9 cellular contexts compared by ENCODE assay signal in genomic region chr2:80256396-80257167, GRCh38. TPM values are rescaled to one million over a fixed set of nuclear protein-coding genes. Genes with fewer than 3 reads are reported as not detected.
DNase-seq lines count a peak whose midpoint lies in the region; ATAC-seq and TF ChIP-seq lines count a peak whose summit lies in the region.
"Had no signal": no experiment of that assay in that cellular context is flagged by ENCODE, and none has a peak within 500 bp of the region (broad histone marks: within the 10 kb centered on the region; RNA-seq: fewer than 3 reads in every experiment).

No MANE protein-coding gene starts in this region.

- no peak for ATAC-seq in GM21717 (IDR thresholded peaks at IDR 0.05; ENCODE audit: unreplicated experiment)
- no peak for ATAC-seq in GM21737 (IDR thresholded peaks at IDR 0.05; ENCODE audit: unreplicated experiment)

- H4K8ac ChIP-seq in neuronal stem cell (ENCODE audit: low read depth, low read length) = no peak overlapping the region

- H3K27ac ChIP-seq in neuronal stem cell (replicated peaks; ENCODE audit: low read length) = no peak overlapping the region

- H3K36me3 ChIP-seq in neuronal stem cell (replicated peaks in 1 of 2; ENCODE audit: control insufficient read depth in 2 of 2, insufficient read depth in 2 of 2, low read length in 2 of 2) = no peaks in the 10 kb centered on the region

- H3K27me3 ChIP-seq in neuronal stem cell (ENCODE audit: control insufficient read depth in 3 of 3, insufficient read depth in 3 of 3, low read depth in 1 of 3, low read length in 3 of 3) = no peaks in the 10 kb centered on the region

- no peak overlapping the region for H2BK12ac ChIP-seq in neuronal stem cell (ENCODE audit: low read length)

- peak; percentile 3 for DNase-seq in GM04503 (ENCODE audit: low read depth)
- peak; percentile 2 for DNase-seq in LoVo (ENCODE audit: low spot score)
- DNase-seq in cardiac fibroblast (ENCODE audit: low read depth in 2 of 2) = peak; percentile 10 to 16
- peak; percentile 26 for DNase-seq in neuronal stem cell (ENCODE audit: low spot score)
- no peak for DNase-seq in SHP77 treated with DMSO at 0.1 percent for 48 hours (lab: John Stamatoyannopoulos, UW)
- DNase-seq: activated CD4-positive, alpha-beta T cell treated with anti-CD3 and anti-CD28 coated beads, Interleukin-2, amount 10 ng/mL, durations not matched to agents 24 days and 14 days; cortex of kidney had no signal

- no peak overlapping the region for H2BK120ac ChIP-seq in neuronal stem cell (ENCODE audit: low read depth, low read length)

- H2AFZ ChIP-seq in neuronal stem cell (ENCODE audit: low read length) = peak overlapping the region; percentile 32

- no peaks in the 10 kb centered on the region for H3K9me3 ChIP-seq in neuronal stem cell (replicated peaks in 1 of 2; ENCODE audit: control insufficient read depth in 2 of 2, insufficient read depth in 1 of 2, low read depth in 1 of 2, low read length in 2 of 2)

- H4K91ac ChIP-seq in neuronal stem cell (ENCODE audit: low read depth, low read length, poor library complexity) = no peak overlapping the region

- no peak overlapping the region for H3K4ac ChIP-seq in neuronal stem cell (ENCODE audit: low read length)

- no peak overlapping the region for H2BK15ac ChIP-seq in neuronal stem cell (ENCODE audit: low read length)

- H3K23ac ChIP-seq in neuronal stem cell (ENCODE audit: low read depth, low read length, poor library complexity) = no peak overlapping the region

- H2AK5ac ChIP-seq in neuronal stem cell (ENCODE audit: low read depth, low read length) = no peak overlapping the region

- no peak overlapping the region for H3K14ac ChIP-seq in neuronal stem cell (ENCODE audit: low read length)

- H3K79me1 ChIP-seq in neuronal stem cell (ENCODE audit: low read depth, low read length) = no peaks in the 10 kb centered on the region

- TF ChIP-seq CTCF in cardiac fibroblast (IDR thresholded peaks at IDR 0.05; ENCODE audit: low read depth, low read length) = no peak

- WGBS in neuronal stem cell (ENCODE audit: extremely low coverage in 2 of 2, insufficient read length in 2 of 2, insufficient replicate concordance in 1 of 2), 2 donors = no CpG with 5 or more reads among the region's 9 CpGs

- H3K4me1 ChIP-seq in neuronal stem cell (ENCODE audit: control insufficient read depth in 2 of 2, insufficient read depth in 1 of 2, low read depth in 1 of 2, low read length in 2 of 2) = peaks cover 0 to 7% of the 10 kb centered on the region in 2 donors

- H3K18ac ChIP-seq in neuronal stem cell (ENCODE audit: low read length) = no peak overlapping the region

- no peak overlapping the region for H3K4me2 ChIP-seq in neuronal stem cell (ENCODE audit: insufficient read depth, low read length, poor library complexity, severe bottlenecking)

- no peak overlapping the region for H3K9ac ChIP-seq in neuronal stem cell (ENCODE audit: low read depth, low read length, poor library complexity)

- H2BK5ac ChIP-seq in neuronal stem cell (ENCODE audit: low read length) = no peak overlapping the region

- H3K4me3 ChIP-seq in cardiac fibroblast (replicated peaks in 1 of 2; ENCODE audit: low read depth in 2 of 2, low read length in 2 of 2) = no peak overlapping the region
- H3K4me3 ChIP-seq in neuronal stem cell (ENCODE audit: low read length in 2 of 2) = no peak overlapping the region

RNA-seq across cellular contexts. Expression of gene LRRTM1, which starts 48.0 kb away (rescaled TPM):
- 0.14 TPM for polyA plus RNA-seq in neuronal stem cell (2013, experiment 1 of 2)
- polyA plus RNA-seq in neuronal stem cell (2013, experiment 2 of 2) = 0.10 TPM
